28 cellular contexts compared by ENCODE assay signal in genomic region chr15:35191783-35192182, GRCh38.
"Had no signal": no experiment of that assay in that cellular context is flagged by ENCODE, and none has a peak within 500 bp of the region (broad histone marks: within the 10 kb centered on the region; RNA-seq: fewer than 3 reads in every experiment).

No MANE protein-coding gene starts in this region.

- H3K27ac ChIP-seq: colonic mucosa, coronary artery, dorsolateral prefrontal cortex, epithelial cell of prostate, esophagus muscularis mucosa, esophagus squamous epithelium, foreskin keratinocyte, gastrocnemius medialis, gastroesophageal sphincter, heart left ventricle, heart right ventricle had no signal

- H3K9me3 ChIP-seq: gastrocnemius medialis had no signal

- DNase-seq: colonic mucosa; cortex of kidney; dermis blood vessel endothelial cell; dorsolateral prefrontal cortex; effector CD4-positive, alpha-beta T cell; effector CD8-positive, alpha-beta T cell; effector memory CD4-positive, alpha-beta T cell; effector memory CD8-positive, alpha-beta T cell; endodermal cell; erythroblast; esophagus squamous epithelium; foreskin fibroblast; foreskin keratinocyte; foreskin melanocyte; gastrocnemius medialis; glutamatergic neuron; head of caudate nucleus; heart left ventricle; heart right ventricle had no signal

- ATAC-seq: effector memory CD8-positive, alpha-beta T cell; esophagus mucosa; foreskin keratinocyte; gastrocnemius medialis; gastroesophageal sphincter; heart left ventricle; heart right ventricle had no signal

- H3K4me3 ChIP-seq: colonic mucosa, coronary artery, dorsolateral prefrontal cortex, esophagus muscularis mucosa, esophagus squamous epithelium, gastrocnemius medialis, gastroesophageal sphincter, heart left ventricle, heart right ventricle had no signal

- H3K27me3 ChIP-seq: colonic mucosa, dorsolateral prefrontal cortex, esophagus muscularis mucosa, esophagus squamous epithelium, foreskin keratinocyte, gastrocnemius medialis, gastroesophageal sphincter, heart left ventricle, heart right ventricle had no signal

- H3K4me1 ChIP-seq: colonic mucosa, esophagus squamous epithelium, foreskin keratinocyte, gastrocnemius medialis, heart left ventricle, heart right ventricle had no signal

- H3K36me3 ChIP-seq: colonic mucosa, esophagus muscularis mucosa, esophagus squamous epithelium, gastrocnemius medialis, gastroesophageal sphincter, heart left ventricle, heart right ventricle had no signal

- FAIRE-seq: colon, endometrium, endothelial cell of umbilical vein, frontal cortex had no signal
